Comparison of ENCODE assay signal across 8 cellular contexts in the genomic region with DNA sequence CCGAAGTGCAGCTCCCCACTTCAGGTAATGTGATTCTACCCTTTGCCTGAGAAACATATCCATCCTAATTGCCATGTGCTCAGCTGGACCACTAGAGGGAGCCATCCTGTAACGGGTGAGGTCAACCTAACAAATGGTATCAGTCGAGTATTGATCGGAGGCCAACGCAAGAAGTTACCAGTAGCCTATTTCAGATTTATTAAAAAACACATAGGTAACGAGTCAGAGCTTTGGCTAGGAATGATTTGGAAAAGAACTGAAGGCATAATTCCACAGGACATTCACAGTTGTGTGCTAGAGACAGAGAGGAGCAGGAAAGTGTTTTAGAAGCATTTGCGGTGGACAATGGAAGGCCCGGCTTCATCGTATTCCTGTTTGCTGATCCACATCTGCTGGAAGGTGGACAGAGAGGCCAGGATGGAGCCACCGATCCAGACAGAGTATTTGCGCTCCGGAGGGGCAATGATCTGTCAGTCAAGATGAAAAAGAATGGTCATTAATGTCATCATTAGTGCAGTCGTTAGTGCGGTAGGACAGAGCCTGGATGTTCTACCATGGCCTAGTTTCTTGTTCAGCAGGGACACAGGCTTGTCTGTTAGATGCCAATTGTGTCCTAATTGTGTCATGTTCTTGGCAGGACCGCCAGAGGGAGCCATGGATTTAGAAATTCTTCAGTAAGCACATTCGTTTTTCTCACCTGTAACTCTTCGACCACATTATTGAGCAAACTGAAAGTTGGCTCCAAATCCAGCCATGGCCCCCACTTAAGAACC. TPM values are rescaled to one million over a fixed set of nuclear protein-coding genes. Genes with fewer than 3 reads are reported as not detected.
A peak's percentile ranks its signal among the peaks of the same experiment; 100 is the strongest.
DNase-seq lines count a peak whose midpoint lies in the region; ATAC-seq, FAIRE-seq and TF ChIP-seq lines count a peak whose summit lies in the region.

No MANE protein-coding gene starts in this region.

- peak overlapping the region; percentile 1 for H3K4me2 ChIP-seq in fibroblast of lung (ENCODE audit: extremely low read depth, insufficient read depth, low read length)

- no peak overlapping the region for H2AFZ ChIP-seq in fibroblast of lung (ENCODE audit: low read length)

- TF ChIP-seq CTCF in Peyer's patch (IDR thresholded peaks at IDR 0.05) = peak; percentile 73 to 95 (median 90)
- peak; percentile 97 to 98 for TF ChIP-seq CTCF in fibroblast of lung (conservative IDR thresholded peaks at IDR 0.05 in 1 of 2, IDR thresholded peaks at IDR 0.05 in 1 of 2; ENCODE audit: low read depth in 1 of 2, low read length in 2 of 2)
- peak; percentile 61 to 64 (median 62) for TF ChIP-seq CTCF in nephron (IDR thresholded peaks at IDR 0.05; ENCODE audit: unreplicated experiment in 3 of 3)

- H4K20me1 ChIP-seq in fibroblast of lung (ENCODE audit: control insufficient read depth, extremely low read depth, insufficient read depth, low read length) = no peaks in the 10 kb centered on the region

- ATAC-seq in stimulated activated naive CD8-positive, alpha-beta T cell treated with anti-CD3 and anti-CD28 coated beads, Interleukin-15, Interleukin-2, amounts not matched to agents 100 U/mL and 50 U/mL, for 24 hours = peak; percentile 59

- peak; percentile 95 for FAIRE-seq in GM18507 (lab: Jason Lieb, UNC)

- H3K79me2 ChIP-seq in fibroblast of lung (ENCODE audit: control insufficient read depth, insufficient read depth, low read length) = no peaks in the 10 kb centered on the region

- H3K4me3 Mint-ChIP-seq in nephron = no peak overlapping the region

- peaks cover 8% of the 10 kb centered on the region for H3K27me3 Mint-ChIP-seq in nephron (ENCODE audit: low read depth)

- H3K27ac ChIP-seq in KOPT-K1 (ENCODE audit: low read depth, low read length, poor library complexity, severe bottlenecking) (peak overlapping the region; percentile 9), Peyer's patch (peak overlapping the region in 3 of 4 donors; percentile 38 to 62 (median 43)), fibroblast of lung (ENCODE audit: insufficient read depth, low read length) (no peak overlapping the region)

- H3K4me1 ChIP-seq in Peyer's patch (peaks cover 0 to 8% (median 0%) of the 10 kb centered on the region in 4 donors), fibroblast of lung (ENCODE audit: control insufficient read depth, extremely low read depth, insufficient read depth, low read length) (peaks cover 5% of the 10 kb centered on the region)

- no peak overlapping the region for H3K9ac ChIP-seq in fibroblast of lung (ENCODE audit: insufficient read depth, low read length)

- H3K36me3 ChIP-seq in KOPT-K1 (ENCODE audit: insufficient read depth, low read length) = peaks cover 44% of the 10 kb centered on the region
- peaks cover 0 to 32% (median 0%) of the 10 kb centered on the region in 3 donors for H3K36me3 ChIP-seq in Peyer's patch
- peaks cover 7% of the 10 kb centered on the region for H3K36me3 ChIP-seq in fibroblast of lung (ENCODE audit: control insufficient read depth, insufficient read depth, low read length)

- no peaks in the 10 kb centered on the region for H3K27me3 ChIP-seq in Peyer's patch
- H3K27me3 ChIP-seq in fibroblast of lung (ENCODE audit: control insufficient read depth, insufficient read depth, low read length) = no peaks in the 10 kb centered on the region

- H3K27ac Mint-ChIP-seq in nephron = peak overlapping the region in 2 of 3 experiments; percentile 19 to 49

- H3K4me1 Mint-ChIP-seq in nephron = peaks cover 26% of the 10 kb centered on the region

- no peak for TF ChIP-seq POLR2A in Peyer's patch (IDR thresholded peaks at IDR 0.05)

- H3K36me3 Mint-ChIP-seq in nephron (ENCODE audit: low read depth) = no peaks in the 10 kb centered on the region

- H3K4me3 ChIP-seq in Peyer's patch (no peak overlapping the region), fibroblast of lung (replicated peaks in 1 of 4; ENCODE audit: control extremely low read depth in 1 of 4, insufficient read depth in 1 of 4, low read depth in 3 of 4, low read length in 4 of 4) (no peak overlapping the region)

- H3K9me3 ChIP-seq in KOPT-K1 (ENCODE audit: insufficient read depth, low read length, poor library complexity, severe bottlenecking) = no peaks in the 10 kb centered on the region
- no peaks in the 10 kb centered on the region for H3K9me3 ChIP-seq in Peyer's patch
- H3K9me3 ChIP-seq in fibroblast of lung (ENCODE audit: control insufficient read depth, insufficient read depth, low read depth, low read length) = no peaks in the 10 kb centered on the region

- H3K9me3 Mint-ChIP-seq in nephron = no peaks in the 10 kb centered on the region

- DNase-seq in A172 (ENCODE audit: low spot score) = peak; percentile 76
- DNase-seq in GM18507 (ENCODE audit: extremely low spot score, insufficient read length, low read depth) = no peak
- DNase-seq in Peyer's patch = peak; percentile 62 to 91 (median 66)
- DNase-seq in activated T-helper 1 cell treated with Interleukin-2 at 50 U/mL for 16 hours (ENCODE audit: low read depth) = peak; percentile 43
- peak; percentile 76 to 89 for DNase-seq in fibroblast of lung (ENCODE audit: low read depth in 2 of 2)
- peak; percentile 69 for DNase-seq in stimulated activated naive CD8-positive, alpha-beta T cell treated with anti-CD3 and anti-CD28 coated beads, Interleukin-15, Interleukin-2, amounts not matched to agents 100 U/mL and 50 U/mL, for 24 hours

RNA-seq across cellular contexts. Expression of a gene that starts 17.5 kb away (rescaled TPM):
- total RNA-seq in A172 (2014; rRNA removed; shearing (Covaris generic)) = 11.2 and 15.6 TPM in 2 replicates
- total RNA-seq in Peyer's patch (100 to 1,000 TPM in 3 of 4 donors, 10 to 100 TPM in 1; 83.5 to 342 (median 142) TPM), fibroblast of lung (78.4 and 78.6 TPM in 2 replicates)
- 237 and 2,788 TPM in 2 replicates for polyA plus RNA-seq in fibroblast of lung
- 206 and 2,024 TPM in 2 replicates for polyA plus RNA-seq in fibroblast of lung (2012)
- 291 and 2,169 TPM in 2 replicates for polyA minus RNA-seq in fibroblast of lung (ENCODE audit: low replicate concordance)

RNA-seq across cellular contexts. Expression of a gene that starts 55.0 kb away (rescaled TPM):
- total RNA-seq in A172 (2014; rRNA removed; shearing (Covaris generic)) = 40.4 and 48.8 TPM in 2 replicates
- 100 to 1,000 TPM in 1 of 4 donors, 10 to 100 TPM in 3; 54.6 to 116 (median 84.6) TPM for total RNA-seq in Peyer's patch
- 41.3 and 45.6 TPM in 2 replicates for total RNA-seq in fibroblast of lung
- polyA plus RNA-seq in fibroblast of lung = 37.1 and 72.5 TPM in 2 replicates
- polyA plus RNA-seq in fibroblast of lung (2012) = 25.9 and 44.6 TPM in 2 replicates
- polyA minus RNA-seq in fibroblast of lung (ENCODE audit: low replicate concordance) = 2.3 and 8.1 TPM in 2 replicates

RNA-seq across cellular contexts. Expression of a gene that starts 55.5 kb away (rescaled TPM):
- total RNA-seq in A172 (2014; rRNA removed; shearing (Covaris generic)) = 16.0 and 17.2 TPM in 2 replicates
- total RNA-seq in Peyer's patch = 10 to 100 TPM; 25.9 to 81.7 (median 29.2) TPM
- 95.8 and 124 TPM in 2 replicates for total RNA-seq in fibroblast of lung
- polyA plus RNA-seq in fibroblast of lung = 67.2 and 77.8 TPM in 2 replicates
- polyA plus RNA-seq in fibroblast of lung (2012) = 36.8 and 37.9 TPM in 2 replicates
- polyA minus RNA-seq in fibroblast of lung (ENCODE audit: low replicate concordance) = 5.5 and 9.1 TPM in 2 replicates
